18 cellular contexts compared by ENCODE assay signal in genomic region chr2:143900006-143900405, GRCh38.
"Had no signal": no experiment of that assay in that cellular context is flagged by ENCODE, and none has a peak within 500 bp of the region (broad histone marks: within the 10 kb centered on the region; RNA-seq: fewer than 3 reads in every experiment).

No MANE protein-coding gene starts in this region.

- H3K4me1 ChIP-seq: heart left ventricle, right atrium auricular region, sigmoid colon, stomach, transverse colon, uterus had no signal

- ATAC-seq: effector memory CD8-positive, alpha-beta T cell; heart left ventricle; naive thymus-derived CD4-positive, alpha-beta T cell had no signal

- H3K27me3 ChIP-seq: heart left ventricle, neutrophil, right atrium auricular region, sigmoid colon, stomach, transverse colon, uterus had no signal

- H3K36me3 ChIP-seq: heart left ventricle, neutrophil, right atrium auricular region, sigmoid colon, stomach, thoracic aorta, transverse colon, uterus had no signal

- H3K4me3 ChIP-seq: heart left ventricle, right atrium auricular region, sigmoid colon, skin epidermis, stomach, thoracic aorta, transverse colon, uterus had no signal

- H3K9me3 Mint-ChIP-seq: effector memory CD8-positive, alpha-beta T cell had no signal

- H3K27ac Mint-ChIP-seq: effector memory CD8-positive, alpha-beta T cell; naive thymus-derived CD4-positive, alpha-beta T cell had no signal

- H3K27ac ChIP-seq: heart left ventricle, neutrophil, right atrium auricular region, sigmoid colon, stomach, thoracic aorta, transverse colon, uterus had no signal

- H3K36me3 Mint-ChIP-seq: naive thymus-derived CD4-positive, alpha-beta T cell had no signal

- H3K4me3 Mint-ChIP-seq: effector memory CD8-positive, alpha-beta T cell; naive thymus-derived CD4-positive, alpha-beta T cell had no signal

- H3K9me3 ChIP-seq: heart left ventricle, neutrophil, right atrium auricular region, sigmoid colon, stomach, thoracic aorta, transverse colon, uterus had no signal

- DNase-seq: effector memory CD8-positive, alpha-beta T cell; foreskin melanocyte; heart left ventricle; hippocampal formation; kidney glomerular epithelial cell; mesendoderm; naive thymus-derived CD4-positive, alpha-beta T cell; sigmoid colon; stimulated activated CD4-positive, alpha-beta T cell treated with anti-CD3 and anti-CD28 coated beads, Interleukin-12 subunit alpha, Interleukin-12 subunit beta, amount 100 ng/mL, for 4 hours; stimulated activated naive CD4-positive, alpha-beta T cell; stomach; substantia nigra; transverse colon; uterus had no signal
